In the genomic region with DNA sequence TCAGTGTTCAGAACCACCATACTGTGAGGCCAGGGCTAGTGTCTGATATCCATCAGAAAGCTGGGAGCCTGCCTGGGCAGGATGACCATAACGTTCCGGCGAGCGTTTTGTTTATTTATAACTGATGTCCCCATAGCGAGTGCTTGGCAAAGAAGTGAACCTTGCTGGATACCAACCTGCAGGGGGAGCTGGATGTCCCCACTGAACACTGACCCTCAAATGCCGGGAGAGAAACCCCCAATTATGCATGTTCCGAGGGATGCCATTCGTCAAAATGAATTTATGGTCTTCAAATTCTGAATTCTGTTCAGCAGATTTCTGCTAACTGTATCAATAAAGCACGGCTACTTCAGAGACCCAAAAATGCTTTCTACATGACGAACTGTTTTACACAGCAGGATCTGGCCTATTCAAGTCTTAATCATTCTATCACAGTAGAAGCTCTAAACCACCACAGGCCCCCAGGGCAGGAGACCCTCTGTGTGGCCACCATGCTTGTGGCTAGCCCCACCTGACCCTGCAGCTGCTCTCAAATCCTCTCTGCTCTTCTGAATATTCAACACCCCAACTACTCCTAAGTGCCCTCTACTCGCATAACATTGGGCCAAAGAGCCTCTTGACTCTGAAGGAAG, we compare ENCODE assay signal across 8 cellular contexts. TPM values are rescaled to one million over a fixed set of nuclear protein-coding genes. Genes with fewer than 3 reads are reported as not detected.
DNase-seq lines count a peak whose midpoint lies in the region; ATAC-seq and TF ChIP-seq lines count a peak whose summit lies in the region.

No MANE protein-coding gene starts in this region.

- H3K4me2 ChIP-seq in DND-41 (ENCODE audit: insufficient read depth, low read length): no peak overlapping the region

- no peak overlapping the region for H3K4me3 Mint-ChIP-seq in memory B cell
- no peak overlapping the region for H3K4me3 Mint-ChIP-seq in activated CD4-positive, alpha-beta T cell treated with anti-CD3 and anti-CD28 coated beads, Interleukin-2, amount 10 ng/mL, durations not matched to agents 7 days and 5 days

- H3K9me3 Mint-ChIP-seq in memory B cell: no peaks in the 10 kb centered on the region
- H3K9me3 Mint-ChIP-seq in activated naive CD4-positive, alpha-beta T cell treated with anti-CD3 and anti-CD28 coated beads, Interleukin-2, amount 50 U/mL, for 72 hours: no peaks in the 10 kb centered on the region
- no peaks in the 10 kb centered on the region for H3K9me3 Mint-ChIP-seq in activated CD4-positive, alpha-beta T cell treated with anti-CD3 and anti-CD28 coated beads, Interleukin-2, amount 10 ng/mL, durations not matched to agents 7 days and 5 days

- ATAC-seq in DND-41 (ENCODE audit: insufficient read depth, low read depth) (no peak), memory B cell (ENCODE audit: low read depth) (no peak), GM18498 (IDR thresholded peaks at IDR 0.05; ENCODE audit: unreplicated experiment) (no peak)
- ATAC-seq in activated naive CD4-positive, alpha-beta T cell treated with anti-CD3 and anti-CD28 coated beads, Interleukin-2, amount 50 U/mL, for 72 hours: no peak

- CTCF ChIA-PET in activated CD4-positive, alpha-beta T cell treated with anti-CD3 and anti-CD28 coated beads, Interleukin-2, amount 10 ng/mL, durations not matched to agents 7 days and 5 days (lab: Charles Lee): interaction anchor here (0.6 to 2.2 kb wide), 5 partner anchors 13 to 246 kb away, joined by 3 to 5 read pairs (median 3); no protein-coding TSS in a partner anchor

- H3K4me3 ChIP-seq in DND-41 (ENCODE audit: low read depth in 1 of 2, low read length in 2 of 2): no peak overlapping the region

- H3K27ac Mint-ChIP-seq in memory B cell: peak overlapping the region; percentile 20
- no peak overlapping the region for H3K27ac Mint-ChIP-seq in activated naive CD4-positive, alpha-beta T cell treated with anti-CD3 and anti-CD28 coated beads, Interleukin-2, amount 50 U/mL, for 72 hours
- H3K27ac Mint-ChIP-seq in activated CD4-positive, alpha-beta T cell treated with anti-CD3 and anti-CD28 coated beads, Interleukin-2, amount 10 ng/mL, durations not matched to agents 7 days and 5 days: no peak overlapping the region

- no peaks in the 10 kb centered on the region for H3K27me3 ChIP-seq in DND-41 (ENCODE audit: insufficient read depth, low read length, poor library complexity)

- H3K36me3 Mint-ChIP-seq in memory B cell: peaks cover 12% of the 10 kb centered on the region
- peaks cover 0 to 1% of the 10 kb centered on the region in 2 donors for H3K36me3 Mint-ChIP-seq in activated naive CD4-positive, alpha-beta T cell treated with anti-CD3 and anti-CD28 coated beads, Interleukin-2, amount 50 U/mL, for 72 hours
- H3K36me3 Mint-ChIP-seq in activated CD4-positive, alpha-beta T cell treated with anti-CD3 and anti-CD28 coated beads, Interleukin-2, amount 10 ng/mL, durations not matched to agents 7 days and 5 days (ENCODE audit: low read depth): peaks cover 2% of the 10 kb centered on the region

- DNase-seq in DND-41 (no peak), NCI-H1105 treated with DMSO at 0.1 percent for 48 hours (lab: John Stamatoyannopoulos, UW) (peak; percentile 4), dermis blood vessel endothelial cell (peak; percentile 91), memory B cell (ENCODE audit: low spot score in 2 of 2) (no peak), hippocampal formation (lab: John Stamatoyannopoulos, UW) (no peak)
- no peak for DNase-seq in activated naive CD4-positive, alpha-beta T cell treated with anti-CD3 and anti-CD28 coated beads, Interleukin-2, amount 50 U/mL, for 72 hours (ENCODE audit: low spot score in 2 of 2)
- no peak for DNase-seq in activated CD4-positive, alpha-beta T cell treated with anti-CD3 and anti-CD28 coated beads, Interleukin-2, amount 10 ng/mL, durations not matched to agents 7 days and 5 days

- H3K79me2 ChIP-seq in DND-41 (ENCODE audit: insufficient read depth, low read length): no peaks in the 10 kb centered on the region

- no peak overlapping the region for H3K27ac ChIP-seq in DND-41 (ENCODE audit: low read length)

- H4K20me1 ChIP-seq in DND-41 (ENCODE audit: insufficient read depth, low read length): no peaks in the 10 kb centered on the region

- H2AFZ ChIP-seq in DND-41 (ENCODE audit: low read depth, low read length): no peak overlapping the region

- no peaks in the 10 kb centered on the region for H3K9me3 ChIP-seq in DND-41 (ENCODE audit: insufficient read depth, low read length, severe bottlenecking)

- peaks cover 7% of the 10 kb centered on the region for H3K4me1 Mint-ChIP-seq in memory B cell
- peaks cover 2% of the 10 kb centered on the region for H3K4me1 Mint-ChIP-seq in activated CD4-positive, alpha-beta T cell treated with anti-CD3 and anti-CD28 coated beads, Interleukin-2, amount 10 ng/mL, durations not matched to agents 7 days and 5 days

- H3K9ac ChIP-seq in DND-41 (ENCODE audit: low read depth, low read length): no peak overlapping the region

- POLR2A ChIA-PET in activated CD4-positive, alpha-beta T cell treated with anti-CD3 and anti-CD28 coated beads, Interleukin-2, amount 10 ng/mL, durations not matched to agents 7 days and 5 days (lab: Charles Lee): no interaction called here

- peak; percentile 46 for TF ChIP-seq CTCF in DND-41 (IDR thresholded peaks at IDR 0.05; ENCODE audit: borderline replicate concordance, extremely low read depth, low read length, poor library complexity, severe bottlenecking)

- no peaks in the 10 kb centered on the region for H3K27me3 Mint-ChIP-seq in memory B cell
- no peaks in the 10 kb centered on the region for H3K27me3 Mint-ChIP-seq in activated CD4-positive, alpha-beta T cell treated with anti-CD3 and anti-CD28 coated beads, Interleukin-2, amount 10 ng/mL, durations not matched to agents 7 days and 5 days

- peaks cover 32% of the 10 kb centered on the region for H3K36me3 ChIP-seq in DND-41 (ENCODE audit: insufficient read depth, low read length)

- no peaks in the 10 kb centered on the region for H3K4me1 ChIP-seq in DND-41 (ENCODE audit: insufficient read depth, low read length)

RNA-seq across cellular contexts. Expression of gene MED24, which starts 15.2 kb away (rescaled TPM):
- total RNA-seq in dermis blood vessel endothelial cell: 52.2 and 77.4 TPM in 2 replicates
- total RNA-seq in activated naive CD4-positive, alpha-beta T cell treated with anti-CD3 and anti-CD28 coated beads, Interleukin-2, amount 50 U/mL, for 72 hours: 100 to 1,000 TPM; 106 to 133 TPM
- total RNA-seq in activated CD4-positive, alpha-beta T cell treated with anti-CD3 and anti-CD28 coated beads, Interleukin-2, amount 10 ng/mL, durations not matched to agents 7 days and 5 days: 100 to 1,000 TPM in 1 of 2 experiments, 10 to 100 TPM in 1; 92.1 to 102 TPM

RNA-seq across cellular contexts. Expression of gene CSF3, which starts 23.8 kb away (rescaled TPM):
- total RNA-seq in dermis blood vessel endothelial cell: 0.17 and 2.4 TPM in 2 replicates
- not detected for total RNA-seq in activated naive CD4-positive, alpha-beta T cell treated with anti-CD3 and anti-CD28 coated beads, Interleukin-2, amount 50 U/mL, for 72 hours
- total RNA-seq in activated CD4-positive, alpha-beta T cell treated with anti-CD3 and anti-CD28 coated beads, Interleukin-2, amount 10 ng/mL, durations not matched to agents 7 days and 5 days: not detected

RNA-seq across cellular contexts. Expression of gene THRA, which starts 23.8 kb away (rescaled TPM):
- total RNA-seq in dermis blood vessel endothelial cell: 32.5 and 58.2 TPM in 2 replicates
- 10 to 100 TPM; 14.5 to 19.3 TPM for total RNA-seq in activated naive CD4-positive, alpha-beta T cell treated with anti-CD3 and anti-CD28 coated beads, Interleukin-2, amount 50 U/mL, for 72 hours
- total RNA-seq in activated CD4-positive, alpha-beta T cell treated with anti-CD3 and anti-CD28 coated beads, Interleukin-2, amount 10 ng/mL, durations not matched to agents 7 days and 5 days: 1 to 10 TPM; 8.6 to 9.1 TPM

RNA-seq across cellular contexts. Expression of gene PSMD3, which starts 58.4 kb away (rescaled TPM):
- 85.6 and 152 TPM in 2 replicates for total RNA-seq in dermis blood vessel endothelial cell
- total RNA-seq in activated naive CD4-positive, alpha-beta T cell treated with anti-CD3 and anti-CD28 coated beads, Interleukin-2, amount 50 U/mL, for 72 hours: 100 to 1,000 TPM in 1 of 2 donors, 10 to 100 TPM in 1; 89.7 to 136 TPM
- total RNA-seq in activated CD4-positive, alpha-beta T cell treated with anti-CD3 and anti-CD28 coated beads, Interleukin-2, amount 10 ng/mL, durations not matched to agents 7 days and 5 days: 10 to 100 TPM; 88.4 to 94.9 TPM

Comparison
In these comparisons a context has a peak if more than half of its experiments do, and no peak if none do; other contexts are left out.
1. DNase-seq: peak in NCI-H1105 treated with DMSO at 0.1 percent for 48 hours (single experiment) and dermis blood vessel endothelial cell (single experiment); none in DND-41 (single experiment), memory B cell (0 of 2), activated naive CD4-positive, alpha-beta T cell treated with anti-CD3 and anti-CD28 coated beads, Interleukin-2, amount 50 U/mL, for 72 hours (0 of 2), hippocampal formation (0 of 2) and activated CD4-positive, alpha-beta T cell treated with anti-CD3 and anti-CD28 coated beads, Interleukin-2, amount 10 ng/mL, durations not matched to agents 7 days and 5 days (single experiment).